8 cellular contexts compared by ENCODE assay signal in the genomic region with DNA sequence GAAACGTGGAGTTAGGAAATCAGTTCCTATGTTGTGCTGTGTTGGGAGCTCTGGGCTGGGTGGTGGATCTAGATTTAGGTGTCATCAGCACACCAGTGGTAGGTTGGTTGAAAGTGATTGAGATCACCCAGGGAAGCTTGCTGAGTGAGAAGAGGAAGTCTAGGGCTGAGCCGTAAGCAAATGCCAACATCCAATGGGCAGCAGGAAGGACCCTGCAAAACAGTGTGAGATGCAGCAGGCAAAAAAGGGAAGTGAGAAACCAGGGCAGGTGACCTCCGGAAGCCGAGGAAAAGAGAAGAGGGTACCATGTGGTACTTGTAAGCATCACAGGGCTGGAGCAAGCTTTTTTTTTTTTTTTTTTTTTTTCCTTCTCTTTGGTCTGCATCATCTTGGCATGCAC. TPM values are rescaled to one million over a fixed set of nuclear protein-coding genes. Genes with fewer than 3 reads are reported as not detected.
A peak's percentile ranks its signal among the peaks of the same experiment; 100 is the strongest.
DNase-seq lines count a peak whose midpoint lies in the region; ATAC-seq and TF ChIP-seq lines count a peak whose summit lies in the region.

No MANE protein-coding gene starts in this region.

- H3K4me3 Mint-ChIP-seq in CD14-positive monocyte = peak overlapping the region in 1 of 2 donors; percentile 1
- H3K4me3 Mint-ChIP-seq in central memory CD8-positive, alpha-beta T cell = no peak overlapping the region
- no peak overlapping the region for H3K4me3 Mint-ChIP-seq in stimulated activated effector memory CD8-positive, alpha-beta T cell treated with anti-CD3 and anti-CD28 coated beads, Interleukin-12 subunit alpha, Interleukin-12 subunit beta, amount 100 ng/mL, for 72 hours

- H3K9me3 Mint-ChIP-seq in CD14-positive monocyte = peaks cover 0 to 3% (median 0%) of the 10 kb centered on the region in 7 donors
- H3K9me3 Mint-ChIP-seq in central memory CD8-positive, alpha-beta T cell = no peaks in the 10 kb centered on the region
- no peaks in the 10 kb centered on the region for H3K9me3 Mint-ChIP-seq in stimulated activated effector memory CD8-positive, alpha-beta T cell treated with anti-CD3 and anti-CD28 coated beads, Interleukin-12 subunit alpha, Interleukin-12 subunit beta, amount 100 ng/mL, for 72 hours

- intact Hi-C loops in CD14-positive monocyte (cut with micrococcal nuclease) = no loop called here

- peak overlapping the region; percentile 98 to 99 (median 99) for H3K27ac Mint-ChIP-seq in CD14-positive monocyte
- H3K27ac Mint-ChIP-seq in central memory CD8-positive, alpha-beta T cell (ENCODE audit: low read depth) = no peak overlapping the region
- H3K27ac Mint-ChIP-seq in stimulated activated effector memory CD8-positive, alpha-beta T cell treated with anti-CD3 and anti-CD28 coated beads, Interleukin-12 subunit alpha, Interleukin-12 subunit beta, amount 100 ng/mL, for 72 hours = no peak overlapping the region

- peaks cover 0 to 4% (median 3%) of the 10 kb centered on the region in 3 donors for H3K27me3 Mint-ChIP-seq in CD14-positive monocyte (ENCODE audit: low read depth in 3 of 3)
- H3K27me3 Mint-ChIP-seq in central memory CD8-positive, alpha-beta T cell = peaks cover under 1% of the 10 kb centered on the region

- TF ChIP-seq CTCF in CD14-positive monocyte (IDR thresholded peaks at IDR 0.05) = no peak

- ATAC-seq in GM19468 (IDR thresholded peaks at IDR 0.05; ENCODE audit: extremely low read depth, unreplicated experiment) (peak; percentile 92), HG03457 (IDR thresholded peaks at IDR 0.05; ENCODE audit: unreplicated experiment) (peak; percentile 89)
- peak; percentile 65 for ATAC-seq in central memory CD8-positive, alpha-beta T cell (replicated peaks; ENCODE audit: extremely low read depth, poor library complexity, severe bottlenecking)
- ATAC-seq in stimulated activated effector memory CD8-positive, alpha-beta T cell treated with anti-CD3 and anti-CD28 coated beads, Interleukin-12 subunit alpha, Interleukin-12 subunit beta, amount 100 ng/mL, for 72 hours = no peak

- H3K4me1 Mint-ChIP-seq in CD14-positive monocyte = peaks cover 76% of the 10 kb centered on the region
- no peaks in the 10 kb centered on the region for H3K4me1 Mint-ChIP-seq in central memory CD8-positive, alpha-beta T cell
- peaks cover 7% of the 10 kb centered on the region for H3K4me1 Mint-ChIP-seq in stimulated activated effector memory CD8-positive, alpha-beta T cell treated with anti-CD3 and anti-CD28 coated beads, Interleukin-12 subunit alpha, Interleukin-12 subunit beta, amount 100 ng/mL, for 72 hours

- DNase-seq in CD14-positive monocyte (ENCODE audit: low spot score) (peak; percentile 97), superior temporal gyrus (ENCODE audit: extremely low spot score) (peak; percentile 35), 8988T (no peak), NCI-H1694 (lab: John Stamatoyannopoulos, UW) (no peak)
- DNase-seq in central memory CD8-positive, alpha-beta T cell (ENCODE audit: low spot score in 2 of 2) = no peak
- DNase-seq in stimulated activated effector memory CD8-positive, alpha-beta T cell treated with anti-CD3 and anti-CD28 coated beads, Interleukin-12 subunit alpha, Interleukin-12 subunit beta, amount 100 ng/mL, for 72 hours (ENCODE audit: low spot score in 2 of 2) = no peak

- peaks cover 17 to 21% of the 10 kb centered on the region in 2 donors for H3K36me3 Mint-ChIP-seq in CD14-positive monocyte
- no peaks in the 10 kb centered on the region for H3K36me3 Mint-ChIP-seq in central memory CD8-positive, alpha-beta T cell (ENCODE audit: insufficient read depth)
- no peaks in the 10 kb centered on the region for H3K36me3 Mint-ChIP-seq in stimulated activated effector memory CD8-positive, alpha-beta T cell treated with anti-CD3 and anti-CD28 coated beads, Interleukin-12 subunit alpha, Interleukin-12 subunit beta, amount 100 ng/mL, for 72 hours

RNA-seq across cellular contexts. Expression of a gene that starts 15.9 kb away (rescaled TPM):
- polyA plus RNA-seq in CD14-positive monocyte = 10 to 100 TPM; 59.9 to 94.5 TPM

RNA-seq across cellular contexts. Expression of a gene that starts 45.1 kb away (rescaled TPM):
- polyA plus RNA-seq in CD14-positive monocyte = 10 to 100 TPM; 18.0 to 23.0 TPM

RNA-seq across cellular contexts. Expression of a gene that starts 49.8 kb away (rescaled TPM):
- polyA plus RNA-seq in CD14-positive monocyte = 100 to 1,000 TPM; 845 to 946 TPM

Comparison
In these comparisons a context has a peak if more than half of its experiments do, and no peak if none do; other contexts are left out.
1. DNase-seq: peak in CD14-positive monocyte (single experiment) and superior temporal gyrus (single experiment); none in central memory CD8-positive, alpha-beta T cell (0 of 2), 8988T (single experiment), NCI-H1694 (single experiment) and stimulated activated effector memory CD8-positive, alpha-beta T cell treated with anti-CD3 and anti-CD28 coated beads, Interleukin-12 subunit alpha, Interleukin-12 subunit beta, amount 100 ng/mL, for 72 hours (0 of 2).
2. H3K27ac Mint-ChIP-seq: peak in CD14-positive monocyte (7 of 7); none in central memory CD8-positive, alpha-beta T cell (single experiment) and stimulated activated effector memory CD8-positive, alpha-beta T cell treated with anti-CD3 and anti-CD28 coated beads, Interleukin-12 subunit alpha, Interleukin-12 subunit beta, amount 100 ng/mL, for 72 hours (single experiment).